In genomic region chr10:118792501-118792900, GRCh38 we compare ENCODE assay signal across 13 cellular contexts. TPM values are rescaled to one million over a fixed set of nuclear protein-coding genes. Genes with fewer than 3 reads are reported as not detected.
A peak's percentile ranks its signal among the peaks of the same experiment; 100 is the strongest.
DNase-seq lines count a peak whose midpoint lies in the region; ATAC-seq and TF ChIP-seq lines count a peak whose summit lies in the region.
"Had no signal": no experiment of that assay in that cellular context is flagged by ENCODE, and none has a peak within 500 bp of the region (broad histone marks: within the 10 kb centered on the region; RNA-seq: fewer than 3 reads in every experiment).

No MANE protein-coding gene starts in this region.

- no peak for TF ChIP-seq CTCF in testis (IDR thresholded peaks at IDR 0.05)

- CTCF ChIA-PET in activated CD4-positive, alpha-beta T cell treated with anti-CD3 and anti-CD28 coated beads for 36 hours (lab: Charles Lee), result interaction anchor here (0.6 kb wide), 1 partner anchor 124 kb away, joined by 4 read pairs; no protein-coding TSS in a partner anchor

- H3K4me3 Mint-ChIP-seq in activated CD4-positive, alpha-beta T cell treated with anti-CD3 and anti-CD28 coated beads for 36 hours, result no peak overlapping the region
- H3K4me3 Mint-ChIP-seq: activated CD8-positive, alpha-beta T cell treated with anti-CD3 and anti-CD28 coated beads, Interleukin-2, amount 10 ng/mL, durations not matched to agents 7 days and 5 days; activated naive CD8-positive, alpha-beta T cell treated with anti-CD3 and anti-CD28 coated beads, Interleukin-2, amount 10 ng/mL, durations not matched to agents 7 days and 5 days; immature natural killer cell had no signal

- POLR2A ChIA-PET in activated CD4-positive, alpha-beta T cell treated with anti-CD3 and anti-CD28 coated beads for 36 hours (lab: Charles Lee), result no interaction called here

- no peaks in the 10 kb centered on the region for H3K9me3 ChIP-seq in testis
- H3K9me3 ChIP-seq: thyroid gland had no signal

- whole genome bisulfite sequencing in testis, 2 donors, result 89 to 95% methylated on average over 1 of the region's 1 CpG

- H3K27ac Mint-ChIP-seq in activated CD4-positive, alpha-beta T cell treated with anti-CD3 and anti-CD28 coated beads for 36 hours, result no peak overlapping the region
- H3K27ac Mint-ChIP-seq: activated CD8-positive, alpha-beta T cell treated with anti-CD3 and anti-CD28 coated beads, Interleukin-2, amount 10 ng/mL, durations not matched to agents 7 days and 5 days; activated naive CD8-positive, alpha-beta T cell treated with anti-CD3 and anti-CD28 coated beads, Interleukin-2, amount 10 ng/mL, durations not matched to agents 7 days and 5 days; immature natural killer cell had no signal

- TF ChIP-seq POLR2A in testis (IDR thresholded peaks at IDR 0.05), result no peak

- no peak overlapping the region for H3K27ac ChIP-seq in testis
- H3K27ac ChIP-seq: thyroid gland had no signal

- no peaks in the 10 kb centered on the region for H3K27me3 ChIP-seq in testis
- H3K27me3 ChIP-seq: thyroid gland had no signal

- H3K9me3 Mint-ChIP-seq in activated CD4-positive, alpha-beta T cell treated with anti-CD3 and anti-CD28 coated beads for 36 hours (ENCODE audit: low read depth), result no peaks in the 10 kb centered on the region

- H3K4me1 Mint-ChIP-seq in activated CD4-positive, alpha-beta T cell treated with anti-CD3 and anti-CD28 coated beads for 36 hours, result no peaks in the 10 kb centered on the region
- H3K4me1 Mint-ChIP-seq: activated naive CD8-positive, alpha-beta T cell treated with anti-CD3 and anti-CD28 coated beads, Interleukin-2, amount 10 ng/mL, durations not matched to agents 7 days and 5 days; immature natural killer cell had no signal

- intact Hi-C loops in Right ventricle myocardium superior (cut with DNase I) (no loop called here), posterior vena cava (cut with DNase I) (no loop called here), testis (cut with DNase I; ENCODE audit: low total_unique reads) (no loop called here)
- intact Hi-C loops in activated CD4-positive, alpha-beta T cell treated with anti-CD3 and anti-CD28 coated beads for 36 hours (cut with DNase I, micrococcal nuclease), result no loop called here

- in situ Hi-C loops in ACHN (cut with HindIII; ENCODE audit: low pct_ligation_motif_present, low pct_unique_long_range_greater_than_20kb, low sequenced_read_pairs), result no loop called here

- peaks cover 6% of the 10 kb centered on the region for H3K27me3 Mint-ChIP-seq in activated CD4-positive, alpha-beta T cell treated with anti-CD3 and anti-CD28 coated beads for 36 hours

- H3K4me3 ChIP-seq in testis, result no peak overlapping the region
- H3K4me3 ChIP-seq: thyroid gland had no signal

- no peaks in the 10 kb centered on the region for H3K4me1 ChIP-seq in testis
- H3K4me1 ChIP-seq: thyroid gland had no signal

- ATAC-seq in Right ventricle myocardium superior (ENCODE audit: poor library complexity), result peak; percentile 79
- no peak for ATAC-seq in activated CD4-positive, alpha-beta T cell treated with anti-CD3 and anti-CD28 coated beads for 36 hours
- ATAC-seq: activated CD8-positive, alpha-beta T cell treated with anti-CD3 and anti-CD28 coated beads, Interleukin-2, amount 10 ng/mL, durations not matched to agents 7 days and 5 days had no signal

- no peaks in the 10 kb centered on the region for H3K36me3 ChIP-seq in testis (ENCODE audit: low read depth, missing control alignments)
- H3K36me3 ChIP-seq: thyroid gland had no signal

- DNase-seq in H4 (ENCODE audit: low spot score) (peak; percentile 28), SKM-1 treated with dmso at 0.1 percent for 144 hours (lab: John Stamatoyannopoulos, UW; ENCODE audit: unreplicated experiment) (peak; percentile 97), Right ventricle myocardium superior (no peak), posterior vena cava (ENCODE audit: low spot score) (peak; percentile 78), testis (no peak), ACHN (no peak), NCI-H2107 (lab: John Stamatoyannopoulos, UW) (no peak)
- no peak for DNase-seq in activated CD4-positive, alpha-beta T cell treated with anti-CD3 and anti-CD28 coated beads for 36 hours
- DNase-seq: activated CD8-positive, alpha-beta T cell treated with anti-CD3 and anti-CD28 coated beads, Interleukin-2, amount 10 ng/mL, durations not matched to agents 7 days and 5 days; activated naive CD8-positive, alpha-beta T cell treated with anti-CD3 and anti-CD28 coated beads, Interleukin-2, amount 10 ng/mL, durations not matched to agents 7 days and 5 days; immature natural killer cell; NCI-H510A treated with DMSO at 0.1 percent for 48 hours; thyroid gland had no signal

- H3K36me3 Mint-ChIP-seq in activated CD4-positive, alpha-beta T cell treated with anti-CD3 and anti-CD28 coated beads for 36 hours (ENCODE audit: low read depth), result no peaks in the 10 kb centered on the region
- H3K36me3 Mint-ChIP-seq: activated naive CD8-positive, alpha-beta T cell treated with anti-CD3 and anti-CD28 coated beads, Interleukin-2, amount 10 ng/mL, durations not matched to agents 7 days and 5 days; immature natural killer cell had no signal

RNA-seq across cellular contexts. Expression of gene CACUL1, which starts 37.7 kb away (rescaled TPM):
- total RNA-seq in H4 (2014; rRNA removed; shearing (Covaris generic)), result 15.6 and 16.3 TPM in 2 replicates
- total RNA-seq in Right ventricle myocardium superior (21.4 TPM), posterior vena cava (10 to 100 TPM; 32.3 to 36.8 TPM), testis (10 to 100 TPM; 62.6 to 72.0 TPM)
- polyA plus RNA-seq in testis (ENCODE audit: insufficient read depth, low read depth, low replicate concordance), result 60.1 TPM
- 10 to 100 TPM; 20.1 to 24.4 TPM for total RNA-seq in activated CD4-positive, alpha-beta T cell treated with anti-CD3 and anti-CD28 coated beads for 36 hours

Comparison
In these comparisons a context has a peak if more than half of its experiments do, and no peak if none do; other contexts are left out.
1. DNase-seq: peak in H4 (single experiment), SKM-1 treated with dmso at 0.1 percent for 144 hours (single experiment) and posterior vena cava (single experiment); none in Right ventricle myocardium superior (single experiment), testis (single experiment), ACHN (single experiment), NCI-H2107 (single experiment) and activated CD4-positive, alpha-beta T cell treated with anti-CD3 and anti-CD28 coated beads for 36 hours (single experiment).